In the genomic region with DNA sequence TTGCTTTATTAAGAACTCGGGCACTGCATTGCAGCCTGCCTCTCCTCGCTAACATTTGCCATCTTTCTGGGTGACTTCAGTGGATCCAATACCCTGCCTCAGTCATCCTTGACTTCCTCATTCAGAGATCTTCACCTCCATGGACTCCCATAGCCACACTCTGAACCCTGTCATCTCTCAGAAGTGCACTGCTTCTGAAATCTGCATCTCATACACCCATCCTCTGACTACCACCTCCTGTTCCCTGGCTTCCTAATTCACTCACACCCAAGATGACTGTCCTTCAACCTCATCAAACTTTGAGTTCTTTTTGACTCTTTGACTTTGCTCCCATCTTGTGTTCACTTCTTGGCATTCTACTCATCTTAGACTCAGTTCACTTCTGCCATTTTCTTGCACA, we compare ENCODE assay signal across 12 cellular contexts. TPM values are rescaled to one million over a fixed set of nuclear protein-coding genes. Genes with fewer than 3 reads are reported as not detected.
DNase-seq lines count a peak whose midpoint lies in the region; ATAC-seq and TF ChIP-seq lines count a peak whose summit lies in the region.
"Had no signal": no experiment of that assay in that cellular context is flagged by ENCODE, and none has a peak within 500 bp of the region (broad histone marks: within the 10 kb centered on the region; RNA-seq: fewer than 3 reads in every experiment).

No MANE protein-coding gene starts in this region.

- H3K4me3 Mint-ChIP-seq in activated T-cell treated with anti-CD3 and anti-CD28 coated beads, Interleukin-2, amount 50 U/mL, for 4 hours: no peak overlapping the region
- H3K4me3 Mint-ChIP-seq in activated T-cell treated with anti-CD3 and anti-CD28 coated beads, Interleukin-2, amount 50 U/mL, for 24 hours: no peak overlapping the region
- H3K4me3 Mint-ChIP-seq in stimulated activated naive B cell treated with anti-CD40 and anti-IgM and Interleukin-4, amounts not matched to agents 10 μg/mL and 1 μg/mL and 100 μg/mL, for 72 hours: no peak overlapping the region
- H3K4me3 Mint-ChIP-seq: activated naive CD4-positive, alpha-beta T cell treated with anti-CD3 and anti-CD28 coated beads, Interleukin-2, amount 50 U/mL, for 24 hours had no signal

- no peaks in the 10 kb centered on the region for H3K27me3 Mint-ChIP-seq in activated T-cell treated with anti-CD3 and anti-CD28 coated beads, Interleukin-2, amount 50 U/mL, for 4 hours (ENCODE audit: low read depth)
- no peaks in the 10 kb centered on the region for H3K27me3 Mint-ChIP-seq in activated T-cell treated with anti-CD3 and anti-CD28 coated beads, Interleukin-2, amount 50 U/mL, for 24 hours
- peaks cover 0 to 4% of the 10 kb centered on the region in 2 donors for H3K27me3 Mint-ChIP-seq in stimulated activated naive B cell treated with anti-CD40 and anti-IgM and Interleukin-4, amounts not matched to agents 10 μg/mL and 1 μg/mL and 100 μg/mL, for 72 hours
- H3K27me3 Mint-ChIP-seq: activated naive CD4-positive, alpha-beta T cell treated with anti-CD3 and anti-CD28 coated beads, Interleukin-2, amount 50 U/mL, for 24 hours had no signal

- H3K9ac ChIP-seq in GM23248: no peak overlapping the region

- H3K9me3 ChIP-seq in gastrocnemius medialis (no peaks in the 10 kb centered on the region), GM23248 (ENCODE audit: low read depth) (no peaks in the 10 kb centered on the region)

- H3K27ac ChIP-seq in gastrocnemius medialis: no peak overlapping the region
- H3K27ac ChIP-seq in GM23248: no peak overlapping the region

- no peaks in the 10 kb centered on the region for H3K79me2 ChIP-seq in GM23248 (ENCODE audit: insufficient read depth)

- no peak for TF ChIP-seq CTCF in gastrocnemius medialis (IDR thresholded peaks at IDR 0.05 in 4 of 5, conservative IDR thresholded peaks at IDR 0.05 in 1 of 5)

- no peak overlapping the region for H2AFZ ChIP-seq in GM23248

- H3K4me1 Mint-ChIP-seq in activated T-cell treated with anti-CD3 and anti-CD28 coated beads, Interleukin-2, amount 50 U/mL, for 4 hours (ENCODE audit: low read depth): peaks cover 18% of the 10 kb centered on the region
- H3K4me1 Mint-ChIP-seq in activated T-cell treated with anti-CD3 and anti-CD28 coated beads, Interleukin-2, amount 50 U/mL, for 24 hours (ENCODE audit: low read depth): peaks cover 20% of the 10 kb centered on the region
- H3K4me1 Mint-ChIP-seq in stimulated activated naive B cell treated with anti-CD40 and anti-IgM and Interleukin-4, amounts not matched to agents 10 μg/mL and 1 μg/mL and 100 μg/mL, for 72 hours: peaks cover 18 to 34% of the 10 kb centered on the region in 2 donors

- intact Hi-C loops in gastrocnemius medialis (cut with DNase I; ENCODE audit: low total_unique reads): no loop called here

- no peak for DNase-seq in activated T-cell treated with anti-CD3 and anti-CD28 coated beads, Interleukin-2, amount 50 U/mL, for 4 hours
- DNase-seq in activated T-cell treated with anti-CD3 and anti-CD28 coated beads, Interleukin-2, amount 50 U/mL, for 24 hours: no peak
- DNase-seq in stimulated activated naive B cell treated with anti-CD40 and anti-IgM and Interleukin-4, amounts not matched to agents 10 μg/mL and 1 μg/mL and 100 μg/mL, for 72 hours: no peak
- DNase-seq in gastrocnemius medialis (no peak), GM23248 (no peak), NK-92 (lab: John Stamatoyannopoulos, UW; ENCODE audit: unreplicated experiment) (no peak)
- DNase-seq: PC-3; stimulated activated CD4-positive, alpha-beta T cell treated with anti-CD3 and anti-CD28 coated beads, Interleukin-12 subunit alpha, Interleukin-12 subunit beta, amount 100 ng/mL, for 4 hours; stimulated activated naive CD4-positive, alpha-beta T cell treated with Interleukin-2 at 50 U/mL for 16 hours had no signal

- 57 to 61% methylated on average over 2 of the region's 2 CpGs for WGBS in GM23248 (ENCODE audit: low coverage in 1 of 2, low lambda C conversion rate in 2 of 2, missing lambda C conversion rate in 2 of 2), 2 experiments

- no peaks in the 10 kb centered on the region for H3K36me3 Mint-ChIP-seq in activated T-cell treated with anti-CD3 and anti-CD28 coated beads, Interleukin-2, amount 50 U/mL, for 4 hours (ENCODE audit: insufficient read depth)
- no peaks in the 10 kb centered on the region for H3K36me3 Mint-ChIP-seq in activated T-cell treated with anti-CD3 and anti-CD28 coated beads, Interleukin-2, amount 50 U/mL, for 24 hours (ENCODE audit: low read depth)
- no peaks in the 10 kb centered on the region for H3K36me3 Mint-ChIP-seq in stimulated activated naive B cell treated with anti-CD40 and anti-IgM and Interleukin-4, amounts not matched to agents 10 μg/mL and 1 μg/mL and 100 μg/mL, for 72 hours
- H3K36me3 Mint-ChIP-seq: activated naive CD4-positive, alpha-beta T cell treated with anti-CD3 and anti-CD28 coated beads, Interleukin-2, amount 50 U/mL, for 24 hours had no signal

- no peak for TF ChIP-seq POLR2A in gastrocnemius medialis (IDR thresholded peaks at IDR 0.05)

- no peaks in the 10 kb centered on the region for H3K9me2 ChIP-seq in GM23248 (ENCODE audit: insufficient read depth)

- H3K36me3 ChIP-seq in gastrocnemius medialis (no peaks in the 10 kb centered on the region), GM23248 (ENCODE audit: low read depth) (no peaks in the 10 kb centered on the region)

- H3K4me1 ChIP-seq in gastrocnemius medialis (no peaks in the 10 kb centered on the region), GM23248 (ENCODE audit: insufficient read depth) (no peaks in the 10 kb centered on the region)

- ATAC-seq in activated T-cell treated with anti-CD3 and anti-CD28 coated beads, Interleukin-2, amount 50 U/mL, for 4 hours: peak; percentile 48 to 51
- ATAC-seq in HG02588 (IDR thresholded peaks at IDR 0.05; ENCODE audit: unreplicated experiment) (peak; percentile 15), HG03571 (IDR thresholded peaks at IDR 0.05; ENCODE audit: unreplicated experiment) (peak; percentile 8), gastrocnemius medialis (no peak)
- ATAC-seq in stimulated activated naive B cell treated with anti-CD40 and anti-IgM and Interleukin-4, amounts not matched to agents 10 μg/mL and 1 μg/mL and 100 μg/mL, for 72 hours (replicated peaks): peak; percentile 56 to 58
- ATAC-seq: PC-3 had no signal

- H3K4me2 ChIP-seq in GM23248 (ENCODE audit: unreplicated experiment): no peak overlapping the region

- no peaks in the 10 kb centered on the region for H3K9me3 Mint-ChIP-seq in activated T-cell treated with anti-CD3 and anti-CD28 coated beads, Interleukin-2, amount 50 U/mL, for 4 hours
- H3K9me3 Mint-ChIP-seq in activated T-cell treated with anti-CD3 and anti-CD28 coated beads, Interleukin-2, amount 50 U/mL, for 24 hours: no peaks in the 10 kb centered on the region
- H3K9me3 Mint-ChIP-seq in stimulated activated naive B cell treated with anti-CD40 and anti-IgM and Interleukin-4, amounts not matched to agents 10 μg/mL and 1 μg/mL and 100 μg/mL, for 72 hours: peaks cover 0 to 1% of the 10 kb centered on the region in 2 donors

- H4K20me1 ChIP-seq in GM23248 (ENCODE audit: insufficient read depth): no peaks in the 10 kb centered on the region

- H3K27me3 ChIP-seq in gastrocnemius medialis (no peaks in the 10 kb centered on the region), GM23248 (replicated peaks; ENCODE audit: insufficient read depth) (no peaks in the 10 kb centered on the region)

- in situ Hi-C loops in gastrocnemius medialis (cut with MboI; ENCODE audit: low sequenced_read_pairs in 4 of 4) (no loop called here), GM23248 (cut with MboI) (no loop called here)

- no peaks in the 10 kb centered on the region for H3F3A ChIP-seq in GM23248 (ENCODE audit: insufficient read depth)

- no peak overlapping the region for H3K4me3 ChIP-seq in gastrocnemius medialis
- H3K4me3 ChIP-seq in GM23248: no peak overlapping the region

- no peak overlapping the region for H3K27ac Mint-ChIP-seq in activated T-cell treated with anti-CD3 and anti-CD28 coated beads, Interleukin-2, amount 50 U/mL, for 24 hours
- no peak overlapping the region for H3K27ac Mint-ChIP-seq in stimulated activated naive B cell treated with anti-CD40 and anti-IgM and Interleukin-4, amounts not matched to agents 10 μg/mL and 1 μg/mL and 100 μg/mL, for 72 hours

RNA-seq across cellular contexts. Expression of gene CYBB, which starts 25.3 kb away (rescaled TPM):
- 1 to 10 TPM; 1.1 to 3.5 (median 1.2) TPM for total RNA-seq in activated T-cell treated with anti-CD3 and anti-CD28 coated beads, Interleukin-2, amount 50 U/mL, for 4 hours
- total RNA-seq in gastrocnemius medialis: 1 to 10 TPM; 1.8 to 6.7 (median 5.1) TPM
- not detected in 2 replicates for total RNA-seq in GM23248 (2014; rRNA removed; shearing (Covaris generic))
- not detected in 2 replicates for polyA plus RNA-seq in GM23248 (2016; fragmentation: Nextera tagmentation; extraction: Ambion mirVana)

Comparison
In these comparisons a context has a peak if more than half of its experiments do, and no peak if none do; other contexts are left out.
1. ATAC-seq: peak in activated T-cell treated with anti-CD3 and anti-CD28 coated beads, Interleukin-2, amount 50 U/mL, for 4 hours (2 of 2), HG02588 (single experiment), HG03571 (single experiment) and stimulated activated naive B cell treated with anti-CD40 and anti-IgM and Interleukin-4, amounts not matched to agents 10 μg/mL and 1 μg/mL and 100 μg/mL, for 72 hours (2 of 2); none in gastrocnemius medialis (0 of 2).